ENCODE assay signal across 1 cellular context in the genomic region with DNA sequence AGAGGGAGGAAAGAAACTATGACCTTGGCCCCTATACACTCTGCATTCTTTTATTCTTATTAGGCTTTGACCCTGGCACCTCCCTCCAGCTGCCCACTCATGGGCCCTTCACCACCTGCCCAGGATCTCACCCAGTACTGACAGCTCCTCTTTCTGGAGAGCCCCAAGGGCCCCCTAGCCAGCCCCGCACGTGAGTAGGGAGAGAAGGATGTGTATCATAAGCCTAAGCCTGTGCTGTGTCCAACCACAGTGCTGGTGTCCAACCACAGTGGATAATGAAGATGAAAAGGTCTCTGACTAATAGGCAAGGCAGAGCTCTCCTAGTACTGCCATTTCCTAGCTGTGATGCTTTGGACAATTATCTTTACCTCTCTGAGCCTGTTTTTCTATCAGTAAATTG.
TF ChIP-seq lines count a peak whose summit lies in the region.

No MANE protein-coding gene starts in this region.

TF ChIP-seq in WTC11, 78 proteins besides CTCF, POLR2A, EP300 and RAD21 (continued from another document):
- TF ChIP-seq, protein P1, sequence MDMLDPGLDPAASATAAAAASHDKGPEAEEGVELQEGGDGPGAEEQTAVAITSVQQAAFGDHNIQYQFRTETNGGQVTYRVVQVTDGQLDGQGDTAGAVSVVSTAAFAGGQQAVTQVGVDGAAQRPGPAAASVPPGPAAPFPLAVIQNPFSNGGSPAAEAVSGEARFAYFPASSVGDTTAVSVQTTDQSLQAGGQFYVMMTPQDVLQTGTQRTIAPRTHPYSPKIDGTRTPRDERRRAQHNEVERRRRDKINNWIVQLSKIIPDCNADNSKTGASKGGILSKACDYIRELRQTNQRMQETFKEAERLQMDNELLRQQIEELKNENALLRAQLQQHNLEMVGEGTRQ (CRISPR knock-in tag; IDR thresholded peaks at IDR 0.05) = no peak
- TF ChIP-seq, protein P2, sequence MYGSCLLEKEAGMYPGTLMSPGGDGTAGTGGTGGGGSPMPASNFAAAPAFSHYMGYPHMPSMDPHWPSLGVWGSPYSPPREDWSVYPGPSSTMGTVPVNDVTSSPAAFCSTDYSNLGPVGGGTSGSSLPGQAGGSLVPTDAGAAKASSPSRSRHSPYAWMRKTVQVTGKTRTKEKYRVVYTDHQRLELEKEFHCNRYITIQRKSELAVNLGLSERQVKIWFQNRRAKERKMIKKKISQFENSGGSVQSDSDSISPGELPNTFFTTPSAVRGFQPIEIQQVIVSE (CRISPR knock-in tag; IDR thresholded peaks at IDR 0.05; ENCODE audit: borderline replicate concordance) = no peak
- TF ChIP-seq, protein P3, sequence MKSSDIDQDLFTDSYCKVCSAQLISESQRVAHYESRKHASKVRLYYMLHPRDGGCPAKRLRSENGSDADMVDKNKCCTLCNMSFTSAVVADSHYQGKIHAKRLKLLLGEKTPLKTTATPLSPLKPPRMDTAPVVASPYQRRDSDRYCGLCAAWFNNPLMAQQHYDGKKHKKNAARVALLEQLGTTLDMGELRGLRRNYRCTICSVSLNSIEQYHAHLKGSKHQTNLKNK (CRISPR knock-in tag; IDR thresholded peaks at IDR 0.05) = no peak
- TF ChIP-seq ZNF423 (CRISPR knock-in tag; IDR thresholded peaks at IDR 0.05) = no peak
- TF ChIP-seq, protein P4, sequence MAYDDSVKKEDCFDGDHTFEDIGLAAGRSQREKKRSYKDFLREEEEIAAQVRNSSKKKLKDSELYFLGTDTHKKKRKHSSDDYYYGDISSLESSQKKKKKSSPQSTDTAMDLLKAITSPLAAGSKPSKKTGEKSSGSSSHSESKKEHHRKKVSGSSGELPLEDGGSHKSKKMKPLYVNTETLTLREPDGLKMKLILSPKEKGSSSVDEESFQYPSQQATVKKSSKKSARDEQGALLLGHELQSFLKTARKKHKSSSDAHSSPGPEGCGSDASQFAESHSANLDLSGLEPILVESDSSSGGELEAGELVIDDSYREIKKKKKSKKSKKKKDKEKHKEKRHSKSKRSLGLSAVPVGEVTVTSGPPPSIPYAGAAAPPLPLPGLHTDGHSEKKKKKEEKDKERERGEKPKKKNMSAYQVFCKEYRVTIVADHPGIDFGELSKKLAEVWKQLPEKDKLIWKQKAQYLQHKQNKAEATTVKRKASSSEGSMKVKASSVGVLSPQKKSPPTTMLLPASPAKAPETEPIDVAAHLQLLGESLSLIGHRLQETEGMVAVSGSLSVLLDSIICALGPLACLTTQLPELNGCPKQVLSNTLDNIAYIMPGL (CRISPR knock-in tag; IDR thresholded peaks at IDR 0.05) = no peak
- no peak for TF ChIP-seq ZNF138 (CRISPR knock-in tag; conservative IDR thresholded peaks at IDR 0.05)
